13 cellular contexts compared by ENCODE assay signal in genomic region chr7:74372511-74373111, GRCh38.
DNase-seq lines count a peak whose midpoint lies in the region; ATAC-seq and TF ChIP-seq lines count a peak whose summit lies in the region.
"Had no signal": no experiment of that assay in that cellular context is flagged by ENCODE, and none has a peak within 500 bp of the region (broad histone marks: within the 10 kb centered on the region; RNA-seq: fewer than 3 reads in every experiment).

No MANE protein-coding gene starts in this region.

- H3K36me3 ChIP-seq in OCI-LY7 (ENCODE audit: insufficient read depth, low read length) = no peaks in the 10 kb centered on the region
- peaks cover 26 to 29% of the 10 kb centered on the region in 2 experiments for H3K36me3 ChIP-seq in mesenchymal stem cell (ENCODE audit: control insufficient read depth in 1 of 2, insufficient read depth in 2 of 2, low read depth in 1 of 2, low read length in 2 of 2)
- no peaks in the 10 kb centered on the region for H3K36me3 ChIP-seq in testis (ENCODE audit: low read depth, missing control alignments)

- intact Hi-C loops in OCI-LY7 (cut with micrococcal nuclease; ENCODE audit: unreplicated experiment) (no loop called here), testis (cut with DNase I; ENCODE audit: low total_unique reads) (no loop called here)

- POLR2A ChIA-PET in OCI-LY7 (lab: Charles Lee) = interaction anchor here (1.0 to 1.2 kb wide), 2 partner anchors 30 to 85 kb away, joined by 3 read pairs; no protein-coding TSS in a partner anchor

- no peaks in the 10 kb centered on the region for H3K27me3 ChIP-seq in mesenchymal stem cell (ENCODE audit: control insufficient read depth in 1 of 2, insufficient read depth in 1 of 2, low read length in 2 of 2)
- no peaks in the 10 kb centered on the region for H3K27me3 ChIP-seq in testis

- H4K8ac ChIP-seq in mesenchymal stem cell (ENCODE audit: low read length) = no peak overlapping the region

- H4K91ac ChIP-seq in mesenchymal stem cell (ENCODE audit: low read length) = peak overlapping the region; percentile 52

- H3K14ac ChIP-seq in mesenchymal stem cell (ENCODE audit: low read length in 2 of 2) = peak overlapping the region in 1 of 2 experiments; percentile 11

- peak overlapping the region; percentile 26 for H3K9ac ChIP-seq in mesenchymal stem cell (ENCODE audit: low read length)

- H2BK12ac ChIP-seq in mesenchymal stem cell (ENCODE audit: low read length in 2 of 2) = no peak overlapping the region

- no peaks in the 10 kb centered on the region for H3K9me2 ChIP-seq in OCI-LY7 (ENCODE audit: insufficient read depth, low read length)

- H3K23ac ChIP-seq in mesenchymal stem cell (ENCODE audit: low read length in 2 of 2) = peak overlapping the region in 1 of 2 experiments; percentile 5

- H3K9me3 ChIP-seq in OCI-LY7 (ENCODE audit: low read length) (no peaks in the 10 kb centered on the region), mesenchymal stem cell (ENCODE audit: control insufficient read depth, low read length) (no peaks in the 10 kb centered on the region), testis (no peaks in the 10 kb centered on the region)

- H2BK5ac ChIP-seq in mesenchymal stem cell (ENCODE audit: low read depth, low read length, poor library complexity, severe bottlenecking) = no peak overlapping the region

- H2BK15ac ChIP-seq in mesenchymal stem cell (ENCODE audit: low read depth, poor library complexity, severe bottlenecking) = no peak overlapping the region

- peaks cover 5% of the 10 kb centered on the region for H3K79me1 ChIP-seq in mesenchymal stem cell (replicated peaks; ENCODE audit: low read length, poor library complexity, severe bottlenecking)

- H3K4me2 ChIP-seq in OCI-LY7 (ENCODE audit: low read length) (peak overlapping the region; percentile 69), mesenchymal stem cell (ENCODE audit: low read length, poor library complexity, severe bottlenecking) (peak overlapping the region; percentile 30)

- H3K4me3 ChIP-seq in OCI-LY7 (ENCODE audit: low read depth, low read length, poor library complexity, severe bottlenecking) = no peak overlapping the region
- H3K4me3 ChIP-seq in fibroblast of villous mesenchyme (ENCODE audit: low read depth, low read length) = no peak overlapping the region
- no peak overlapping the region for H3K4me3 ChIP-seq in mesenchymal stem cell (ENCODE audit: insufficient read depth in 1 of 2, low read depth in 1 of 2, low read length in 2 of 2)
- H3K4me3 ChIP-seq in testis = no peak overlapping the region

- CTCF ChIA-PET in OCI-LY7 (lab: Charles Lee; ENCODE audit: unreplicated experiment) = no interaction called here

- no TSS peak for BruUV-seq in OCI-LY7 (replicated peaks; lab: Mats Ljungman, UMichigan)

- H2BK120ac ChIP-seq in mesenchymal stem cell (ENCODE audit: low read depth, low read length) = no peak overlapping the region

- H2AFZ ChIP-seq in OCI-LY7 (ENCODE audit: low read length) (no peak overlapping the region; the same call in 1 of the 2 replicates), mesenchymal stem cell (ENCODE audit: low read depth, low read length) (no peak overlapping the region)

- WGBS in mesenchymal stem cell = 24% methylated on average over 25 of the region's 28 CpGs
- WGBS in testis, 2 donors = 44 to 46% methylated on average over 24 to 28 of the region's 28 CpGs

- peak overlapping the region in 1 of 2 experiments; percentile 33 for H3K4ac ChIP-seq in mesenchymal stem cell (ENCODE audit: low read depth in 1 of 2, low read length in 2 of 2)

- H3K4me1 ChIP-seq in OCI-LY7 (ENCODE audit: insufficient read depth, low read length, poor library complexity, severe bottlenecking) = peaks cover 26% of the 10 kb centered on the region
- peaks cover 25% of the 10 kb centered on the region for H3K4me1 ChIP-seq in mesenchymal stem cell (ENCODE audit: control insufficient read depth, insufficient read depth, low read depth, low read length)
- peaks cover 4% of the 10 kb centered on the region for H3K4me1 ChIP-seq in testis

- H4K20me1 ChIP-seq in OCI-LY7 (ENCODE audit: insufficient read depth, low read length) = no peaks in the 10 kb centered on the region

- TF ChIP-seq CTCF in OCI-LY7 (conservative IDR thresholded peaks at IDR 0.05; ENCODE audit: low read length) = no peak
- TF ChIP-seq CTCF in fibroblast of villous mesenchyme (IDR thresholded peaks at IDR 0.05; ENCODE audit: insufficient read depth, low read depth, low read length) = no peak
- TF ChIP-seq CTCF in testis (IDR thresholded peaks at IDR 0.05) = no peak

- TF ChIP-seq POLR2A in testis (IDR thresholded peaks at IDR 0.05) = no peak

- no peak for ATAC-seq in HG02885 (IDR thresholded peaks at IDR 0.05; ENCODE audit: poor library complexity, unreplicated experiment)

- no peak for DNase-seq in OCI-LY7 (ENCODE audit: low spot score)
- DNase-seq in fibroblast of villous mesenchyme (ENCODE audit: low read depth) = peak; percentile 20
- peak; percentile 50 for DNase-seq in mesenchymal stem cell
- DNase-seq in testis = peak; percentile 46
- no peak for DNase-seq in SIG-M5 treated with dmso at 0.1 percent for 504 hours (lab: John Stamatoyannopoulos, UW; ENCODE audit: unreplicated experiment)
- no peak for DNase-seq in cortex of kidney (lab: John Stamatoyannopoulos, UW)
- no peak for DNase-seq in UCSD-AML1 (lab: John Stamatoyannopoulos, UW; ENCODE audit: unreplicated experiment)
- DNase-seq: activated naive CD4-positive, alpha-beta T cell treated with Interleukin-2 at 50 U/mL for 16 hours; DND-41; GOT3; naive B cell; NCI-H187 treated with DMSO at 0.1 percent for 48 hours had no signal

- peak overlapping the region; percentile 24 to 63 for H3K18ac ChIP-seq in mesenchymal stem cell (ENCODE audit: low read depth in 1 of 2, low read length in 2 of 2)

- no peak overlapping the region for H2AK5ac ChIP-seq in mesenchymal stem cell (ENCODE audit: low read length, severe bottlenecking)

- no peaks in the 10 kb centered on the region for H3K79me2 ChIP-seq in OCI-LY7 (ENCODE audit: insufficient read depth, low read depth, low read length)

- H3K27ac ChIP-seq in OCI-LY7 (ENCODE audit: low read depth, low read length, poor library complexity, severe bottlenecking) (no peak overlapping the region), mesenchymal stem cell (ENCODE audit: low read length, poor library complexity, severe bottlenecking) (no peak overlapping the region), testis (peak overlapping the region in 1 of 2 donors; percentile 41)

Comparison
In these comparisons a context has a peak if more than half of its experiments do, and no peak if none do; other contexts are left out.
1. DNase-seq: peak in fibroblast of villous mesenchyme (single experiment), mesenchymal stem cell (single experiment) and testis (single experiment); none in OCI-LY7 (single experiment), SIG-M5 treated with dmso at 0.1 percent for 504 hours (single experiment), cortex of kidney (single experiment) and UCSD-AML1 (single experiment).